Comparison of ENCODE assay signal across 17 cellular contexts in genomic region chr6:169623975-169624374, GRCh38.
A peak's percentile ranks its signal among the peaks of the same experiment; 100 is the strongest.
DNase-seq lines count a peak whose midpoint lies in the region; ATAC-seq, FAIRE-seq and TF ChIP-seq lines count a peak whose summit lies in the region.
"Had no signal": no experiment of that assay in that cellular context is flagged by ENCODE, and none has a peak within 500 bp of the region (broad histone marks: within the 10 kb centered on the region; RNA-seq: fewer than 3 reads in every experiment).

No MANE protein-coding gene starts in this region.

- H3K27me3 Mint-ChIP-seq in glutamatergic neuron (ENCODE audit: unreplicated experiment) (peaks cover 6% of the 10 kb centered on the region), HFFc6 (ENCODE audit: insufficient read depth) (no peaks in the 10 kb centered on the region; the same call in none of the 2 replicates)
- H3K27me3 Mint-ChIP-seq: IgD-negative memory B cell had no signal

- H3K9me3 Mint-ChIP-seq in glutamatergic neuron (ENCODE audit: unreplicated experiment) (peaks cover 3% of the 10 kb centered on the region), HFFc6 (no peaks in the 10 kb centered on the region)
- H3K9me3 Mint-ChIP-seq: CD8-positive, alpha-beta T cell; IgD-negative memory B cell had no signal

- FAIRE-seq in bronchial epithelial cell (lab: Jason Lieb, UNC) = peak; percentile 32
- FAIRE-seq: D721Med, G401.6, GM12891 had no signal

- no peak for TF ChIP-seq CTCF in bronchial epithelial cell (IDR thresholded peaks at IDR 0.05; ENCODE audit: insufficient read depth, low read length, severe bottlenecking)
- TF ChIP-seq CTCF in lower lobe of right lung (IDR thresholded peaks at IDR 0.05) = no peak
- no peak for TF ChIP-seq CTCF in spleen (IDR thresholded peaks at IDR 0.05 in 8 of 11, conservative IDR thresholded peaks at IDR 0.05 in 3 of 11)
- TF ChIP-seq CTCF in glutamatergic neuron (IDR thresholded peaks at IDR 0.05; ENCODE audit: partially characterized antibody, unreplicated experiment) = no peak
- no peak for TF ChIP-seq CTCF in HFFc6 (IDR thresholded peaks at IDR 0.05)

- WGBS in spleen, 5 donors = 92 to 97% (median 95%) methylated on average over 22 of the region's 22 CpGs

- H3K4me3 Mint-ChIP-seq in glutamatergic neuron (ENCODE audit: unreplicated experiment) (no peak overlapping the region), HFFc6 (no peak overlapping the region)
- H3K4me3 Mint-ChIP-seq: CD8-positive, alpha-beta T cell; IgD-negative memory B cell had no signal

- DNase-seq in bronchial epithelial cell (ENCODE audit: low read depth) (no peak), lower lobe of right lung (peak; percentile 38), spleen (peak; percentile 72), glutamatergic neuron (no peak), HFFc6 (no peak)
- DNase-seq: CD8-positive, alpha-beta T cell; COR-L47; DMS153; DMS79 treated with DMSO at 0.1 percent for 48 hours; EL had no signal

- ATAC-seq in lower lobe of right lung (no peak), GM21390 (IDR thresholded peaks at IDR 0.05; ENCODE audit: unreplicated experiment) (no peak)
- ATAC-seq: CD8-positive, alpha-beta T cell; HCT116 had no signal

- H3K4me3 ChIP-seq in bronchial epithelial cell (ENCODE audit: low read depth, low read length) (no peak overlapping the region), lower lobe of right lung (no peak overlapping the region), spleen (no peak overlapping the region)

- H3K27ac ChIP-seq in lower lobe of right lung (no peak overlapping the region), spleen (no peak overlapping the region)

- H3K4me1 Mint-ChIP-seq in glutamatergic neuron (ENCODE audit: low read depth, unreplicated experiment) = peaks cover 3% of the 10 kb centered on the region
- H3K4me1 Mint-ChIP-seq in HFFc6 (ENCODE audit: low read depth) = peaks cover 21% of the 10 kb centered on the region
- H3K4me1 Mint-ChIP-seq: CD14-positive monocyte, IgD-negative memory B cell had no signal

- no peak overlapping the region for H3K27ac Mint-ChIP-seq in glutamatergic neuron (ENCODE audit: unreplicated experiment)
- H3K27ac Mint-ChIP-seq in HFFc6 = no peak overlapping the region
- H3K27ac Mint-ChIP-seq: CD8-positive, alpha-beta T cell; IgD-negative memory B cell had no signal

- no peaks in the 10 kb centered on the region for H3K9me3 ChIP-seq in lower lobe of right lung
- no peaks in the 10 kb centered on the region for H3K9me3 ChIP-seq in spleen

- no peaks in the 10 kb centered on the region for H3K4me1 ChIP-seq in lower lobe of right lung
- no peaks in the 10 kb centered on the region for H3K4me1 ChIP-seq in spleen

- H3K36me3 Mint-ChIP-seq in glutamatergic neuron (ENCODE audit: unreplicated experiment) (no peaks in the 10 kb centered on the region), HFFc6 (ENCODE audit: low read depth) (peaks cover 24% of the 10 kb centered on the region)

- H3K36me3 ChIP-seq in bronchial epithelial cell (ENCODE audit: control insufficient read depth, insufficient read depth, low read length) = peaks cover 5% of the 10 kb centered on the region
- H3K36me3 ChIP-seq in lower lobe of right lung = peaks cover 19% of the 10 kb centered on the region
- H3K36me3 ChIP-seq in spleen = peaks cover 0 to 51% (median 13%) of the 10 kb centered on the region in 6 donors

- intact Hi-C loops in lower lobe of right lung (cut with DNase I) (no loop called here), spleen (cut with DNase I; ENCODE audit: low total_unique reads) (no loop called here)

- TF ChIP-seq POLR2A in spleen (IDR thresholded peaks at IDR 0.05) = no peak

- H3K27me3 ChIP-seq in bronchial epithelial cell (ENCODE audit: control insufficient read depth, insufficient read depth, low read length) = no peaks in the 10 kb centered on the region
- no peaks in the 10 kb centered on the region for H3K27me3 ChIP-seq in lower lobe of right lung (ENCODE audit: low read depth)
- no peaks in the 10 kb centered on the region for H3K27me3 ChIP-seq in spleen (replicated peaks in 1 of 7)

Comparison
In these comparisons a context has a peak if more than half of its experiments do, and no peak if none do; other contexts are left out.
1. DNase-seq: peak in lower lobe of right lung (single experiment) and spleen (single experiment); none in bronchial epithelial cell (single experiment), glutamatergic neuron (single experiment) and HFFc6 (single experiment).